16 cellular contexts compared by ENCODE assay signal in the genomic region with DNA sequence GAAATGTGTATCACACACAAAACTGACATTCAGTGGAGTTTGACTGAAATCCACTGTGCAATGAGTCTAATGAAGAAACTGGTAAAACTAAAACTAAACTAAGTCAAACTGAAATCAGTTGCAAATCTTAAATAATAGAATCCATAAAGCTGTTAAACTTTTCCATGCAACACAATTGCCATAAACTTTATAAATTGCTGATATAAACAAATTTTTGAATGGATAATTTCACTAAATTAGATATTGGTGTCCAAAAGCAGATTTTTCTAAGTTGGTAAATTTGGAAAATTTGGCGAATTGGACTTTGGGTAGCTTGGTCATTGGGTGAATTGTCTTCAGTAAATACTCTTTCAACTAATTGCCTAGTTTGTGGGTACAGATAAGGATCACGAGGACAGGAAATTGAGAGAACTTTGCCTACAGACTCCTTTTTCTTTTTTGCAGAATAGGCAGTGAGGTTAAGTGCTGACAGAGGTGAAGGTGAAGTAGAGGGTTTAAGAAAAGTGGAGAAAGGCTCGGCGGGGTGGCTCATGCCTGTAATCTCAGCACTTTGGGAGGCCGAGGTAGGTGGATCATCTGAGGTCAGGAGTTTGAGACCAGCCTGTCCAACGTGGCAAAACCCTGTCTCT. TPM values are rescaled to one million over a fixed set of nuclear protein-coding genes. Genes with fewer than 3 reads are reported as not detected.
DNase-seq lines count a peak whose midpoint lies in the region; ATAC-seq, FAIRE-seq and TF ChIP-seq lines count a peak whose summit lies in the region.
"Had no signal": no experiment of that assay in that cellular context is flagged by ENCODE, and none has a peak within 500 bp of the region (broad histone marks: within the 10 kb centered on the region; RNA-seq: fewer than 3 reads in every experiment).

No MANE protein-coding gene starts in this region.

- ATAC-seq in CD4-positive, alpha-beta T cell (ENCODE audit: poor library complexity): peak; percentile 32
- no peak for ATAC-seq in K562
- ATAC-seq: PC-3 had no signal

- H3K36me3 Mint-ChIP-seq in activated T-cell treated with anti-CD3 and anti-CD28 coated beads, Interleukin-2, amount 50 U/mL, for 24 hours (ENCODE audit: low read depth): no peaks in the 10 kb centered on the region
- H3K36me3 Mint-ChIP-seq in CD4-positive, alpha-beta T cell (ENCODE audit: low read depth): no peaks in the 10 kb centered on the region

- no peaks in the 10 kb centered on the region for H3K27me3 ChIP-seq in CD4-positive, alpha-beta T cell (ENCODE audit: control insufficient read depth, insufficient read depth, low read length)
- H3K27me3 ChIP-seq in Loucy (ENCODE audit: insufficient read depth, low read length, poor library complexity, severe bottlenecking) (no peaks in the 10 kb centered on the region), K562 (ENCODE audit: control insufficient read depth in 2 of 2, insufficient read depth in 2 of 2, low read length in 2 of 2) (no peaks in the 10 kb centered on the region), Peyer's patch (no peaks in the 10 kb centered on the region)

- BruUV-seq in K562 (replicated peaks; lab: Mats Ljungman, UMichigan): no TSS peak

- no peak for TF ChIP-seq RAD21 in K562 (CRISPR knock-in tag; conservative IDR thresholded peaks at IDR 0.05 in 1 of 2, IDR thresholded peaks at IDR 0.05 in 1 of 2)

- H3K4me3 ChIP-seq in Loucy (ENCODE audit: low read length, poor library complexity, severe bottlenecking): peak overlapping the region; percentile 4
- H3K4me3 ChIP-seq in K562: no peak overlapping the region
- no peak overlapping the region for H3K4me3 ChIP-seq in Peyer's patch

- H3K4me1 ChIP-seq in Loucy (ENCODE audit: insufficient read depth, low read length, poor library complexity, severe bottlenecking): peaks cover 47% of the 10 kb centered on the region
- peaks cover 0 to 24% of the 10 kb centered on the region in 2 experiments; a peak in 4 of 5 replicates for H3K4me1 ChIP-seq in K562 (replicated peaks in 1 of 2; ENCODE audit: control insufficient read depth in 2 of 2, insufficient read depth in 2 of 2, low read length in 2 of 2)
- peaks cover 0 to 3% (median 0%) of the 10 kb centered on the region in 4 donors for H3K4me1 ChIP-seq in Peyer's patch

- H2AFZ ChIP-seq in Loucy (ENCODE audit: low read length) (no peak overlapping the region), K562 (ENCODE audit: low read depth, low read length) (0 out of 2 replicates have a peak overlapping the region, but pooled peaks have one; percentile 37)

- no peaks in the 10 kb centered on the region for H4K20me1 ChIP-seq in Loucy (ENCODE audit: insufficient read depth, low read length, poor library complexity, severe bottlenecking)
- no peaks in the 10 kb centered on the region for H4K20me1 ChIP-seq in K562 (replicated peaks; ENCODE audit: control insufficient read depth, insufficient read depth, low read length)

- H3K9me1 ChIP-seq in K562 (ENCODE audit: control insufficient read depth, insufficient read depth, low read length): no peaks in the 10 kb centered on the region

- H3K36me3 ChIP-seq in Loucy (ENCODE audit: insufficient read depth, low read length) (no peaks in the 10 kb centered on the region), K562 (ENCODE audit: control insufficient read depth, insufficient read depth, low read length) (no peaks in the 10 kb centered on the region), Peyer's patch (no peaks in the 10 kb centered on the region)

- TF ChIP-seq EP300 in K562 (IDR thresholded peaks at IDR 0.05; ENCODE audit: low read length): no peak

- no peaks in the 10 kb centered on the region for H3K9me3 Mint-ChIP-seq in activated T-cell treated with anti-CD3 and anti-CD28 coated beads, Interleukin-2, amount 50 U/mL, for 24 hours
- H3K9me3 Mint-ChIP-seq in CD4-positive, alpha-beta T cell: no peaks in the 10 kb centered on the region

- H3K79me2 ChIP-seq in Loucy (ENCODE audit: insufficient read depth, low read length) (no peaks in the 10 kb centered on the region), K562 (ENCODE audit: control insufficient read depth, insufficient read depth, low read length) (no peaks in the 10 kb centered on the region)

- peak overlapping the region; percentile 71 for H3K27ac Mint-ChIP-seq in activated T-cell treated with anti-CD3 and anti-CD28 coated beads, Interleukin-2, amount 50 U/mL, for 24 hours
- H3K27ac Mint-ChIP-seq in CD4-positive, alpha-beta T cell: no peak overlapping the region

- TF ChIP-seq POLR2A in K562 (conservative IDR thresholded peaks at IDR 0.05) (no peak), Peyer's patch (IDR thresholded peaks at IDR 0.05) (no peak)

- POLR2A ChIA-PET in CD4-positive, alpha-beta T cell (lab: Charles Lee): interaction anchor here (1.1 to 6.1 kb wide), 5 partner anchors 13 to 67 kb away, joined by 3 to 30 read pairs (median 12); a partner anchor contains a TSS
- POLR2A ChIA-PET in K562 (lab: Yijun Ruan, JAX): interaction anchor here (0.7 kb wide), 1 partner anchor 64 kb away, joined by 5 read pairs; no protein-coding TSS in a partner anchor
- POLR2A ChIA-PET in GM10248 (lab: Yijun Ruan, JAX): no interaction called here

- no peak overlapping the region for H3K27ac ChIP-seq in CD4-positive, alpha-beta T cell (ENCODE audit: low read depth, low read length)
- H3K27ac ChIP-seq in K562 (ENCODE audit: extremely low read depth, low read depth, low read length) (no peak overlapping the region), Peyer's patch (no peak overlapping the region)

- no peaks in the 10 kb centered on the region for H3K9me3 ChIP-seq in CD4-positive, alpha-beta T cell (ENCODE audit: control insufficient read depth, low read length)
- no peaks in the 10 kb centered on the region for H3K9me3 ChIP-seq in Loucy (ENCODE audit: insufficient read depth, low read depth, low read length)
- H3K9me3 ChIP-seq in K562 (replicated peaks; ENCODE audit: control insufficient read depth, insufficient read depth, low read depth, low read length): no peaks in the 10 kb centered on the region
- no peaks in the 10 kb centered on the region for H3K9me3 ChIP-seq in Peyer's patch

- in situ Hi-C loops in K562 (cut with MboI): loop anchor here (10.0 kb wide), 1 partner anchor 136 kb away; no protein-coding TSS in a partner anchor

- H3K9ac ChIP-seq in Loucy (ENCODE audit: low read depth, low read length, poor library complexity, severe bottlenecking) (no peak overlapping the region), K562 (ENCODE audit: insufficient read depth in 1 of 2, low read depth in 2 of 2, low read length in 2 of 2) (no peak overlapping the region)

- H3K27me3 Mint-ChIP-seq in activated T-cell treated with anti-CD3 and anti-CD28 coated beads, Interleukin-2, amount 50 U/mL, for 24 hours: no peaks in the 10 kb centered on the region
- no peaks in the 10 kb centered on the region for H3K27me3 Mint-ChIP-seq in CD4-positive, alpha-beta T cell

- WGBS in K562 (ENCODE audit: insufficient coverage, low coverage, missing lambda C conversion rate): 25% methylated on average over 6 of the region's 6 CpGs

- H3K9me2 ChIP-seq in Loucy (replicated peaks; ENCODE audit: low read depth, low read length): no peaks in the 10 kb centered on the region

- H3K4me1 Mint-ChIP-seq in activated T-cell treated with anti-CD3 and anti-CD28 coated beads, Interleukin-2, amount 50 U/mL, for 24 hours (ENCODE audit: low read depth): peaks cover 74% of the 10 kb centered on the region
- peaks cover 67% of the 10 kb centered on the region for H3K4me1 Mint-ChIP-seq in CD4-positive, alpha-beta T cell (ENCODE audit: low read depth)

- DNase-seq in activated T-cell treated with anti-CD3 and anti-CD28 coated beads, Interleukin-2, amount 50 U/mL, for 24 hours: no peak
- DNase-seq in activated T-cell treated with anti-CD3 and anti-CD28 coated beads for 4 hours (no peak), K562 (ENCODE audit: extremely low read depth in 1 of 4, low spot score in 3 of 4) (no peak), Peyer's patch (no peak), NCI-H446 treated with DMSO at 0.1 percent for 48 hours (lab: John Stamatoyannopoulos, UW) (no peak), GM10248 (ENCODE audit: extremely low spot score) (no peak)
- no peak for DNase-seq in CD4-positive, alpha-beta T cell
- DNase-seq: AML-193, MM.1S, NCI-H1105, NCI-H1694 treated with DMSO at 0.1 percent for 48 hours, NCI-H446, NCI-H748 treated with DMSO at 0.1 percent for 48 hours, PC-3 had no signal

- FAIRE-seq in K562 (lab: Jason Lieb, UNC): no peak
- FAIRE-seq: H1 had no signal

- H3F3A ChIP-seq in Loucy (ENCODE audit: low read depth): no peaks in the 10 kb centered on the region; the same call in 1 of the 2 replicates

- CTCF ChIA-PET in CD4-positive, alpha-beta T cell (lab: Charles Lee): interaction anchor here (1.2 to 4.5 kb wide), 3 partner anchors 13 to 52 kb away, joined by 3 to 19 read pairs (median 17); a partner anchor contains a TSS
- CTCF ChIA-PET in K562 (lab: Yijun Ruan, JAX; ENCODE audit: low intra/inter-chr PET ratio): interaction anchor here (0.7 to 1.2 kb wide), 2 partner anchors 19 to 203 kb away, joined by 3 read pairs; no protein-coding TSS in a partner anchor
- CTCF ChIA-PET in GM10248 (lab: Yijun Ruan, JAX): interaction anchor here (1.1 to 5.4 kb wide), 3 partner anchors 11 to 13 kb away, joined by 3 to 22 read pairs (median 5); a partner anchor contains a TSS

- no peak for TF ChIP-seq CTCF in CD4-positive, alpha-beta T cell (IDR thresholded peaks at IDR 0.05)
- TF ChIP-seq CTCF in Loucy (conservative IDR thresholded peaks at IDR 0.05; ENCODE audit: low read length) (no peak), K562 (IDR thresholded peaks at IDR 0.05 in 2 of 3, conservative IDR thresholded peaks at IDR 0.05 in 1 of 3; ENCODE audit: insufficient read depth in 2 of 3, low read depth in 1 of 3, low read length in 3 of 3) (no peak), Peyer's patch (IDR thresholded peaks at IDR 0.05) (no peak), GM10248 (IDR thresholded peaks at IDR 0.05; ENCODE audit: control extremely low read depth, extremely low read depth, low read depth, missing control alignments) (no peak)

- H3K4me3 Mint-ChIP-seq in activated T-cell treated with anti-CD3 and anti-CD28 coated beads, Interleukin-2, amount 50 U/mL, for 24 hours: no peak overlapping the region
- H3K4me3 Mint-ChIP-seq in CD4-positive, alpha-beta T cell: peak overlapping the region; percentile 11

- H3K4me2 ChIP-seq in Loucy (ENCODE audit: low read depth, low read length, poor library complexity, severe bottlenecking) (peak overlapping the region; percentile 13), K562 (ENCODE audit: insufficient read depth, low read length) (no peak overlapping the region)

- intact Hi-C loops in CD4-positive, alpha-beta T cell (cut with DNase I, micrococcal nuclease): no loop called here
- intact Hi-C loops in K562 (cut with micrococcal nuclease): no loop called here

RNA-seq across cellular contexts. Expression of a gene that starts 12.8 kb away (rescaled TPM):
- 10 to 100 TPM; 12.3 to 14.2 TPM for total RNA-seq in CD4-positive, alpha-beta T cell
- 45.9 and 72.8 TPM in 2 replicates for total RNA-seq in K562 (2011; cell fraction: chromatin; rRNA removed; ENCODE audit: low replicate concordance)
- 87.9 and 89.6 TPM in 2 replicates for total RNA-seq in K562 (2011; cell fraction: nucleolus; rRNA removed)
- total RNA-seq in K562 (2011; cell fraction: nucleoplasm; rRNA removed): 65.0 and 77.8 TPM in 2 replicates
- total RNA-seq in K562 (2014; rRNA removed): 33.9 and 46.1 TPM in 2 replicates
- 27.6 and 36.7 TPM in 2 replicates for total RNA-seq in K562 (2014; rRNA removed; fragmentation: Illumina TruSeq; extraction: Trizol)
- total RNA-seq in K562 (2015; rRNA removed; fragmentation: Illumina TruSeq; extraction: Trizol): 43.3 and 47.4 TPM in 2 replicates
- total RNA-seq in K562 (2021): 46.2 and 52.6 TPM in 2 replicates
- 57.5 and 66.5 TPM in 2 replicates for polyA plus RNA-seq in K562 (2011; rRNA removed)
- polyA plus RNA-seq in K562 (2011; cell fraction: cytosol; rRNA removed): 43.7 and 49.1 TPM in 2 replicates
- polyA plus RNA-seq in K562 (2011; cell fraction: nucleus; rRNA removed): 68.1 and 73.5 TPM in 2 replicates
- polyA plus RNA-seq in K562 (2012): 34.5 and 47.6 TPM in 2 replicates
- 37.7 and 48.6 TPM in 2 replicates for polyA plus RNA-seq in K562 (2014; fragmentation: Illumina TruSeq; extraction: Trizol)
- polyA plus RNA-seq in K562 (2014; fragmentation: Nextera tagmentation; extraction: Ambion mirVana): 10 to 100 TPM; 78.9 to 81.6 TPM
- polyA plus RNA-seq in K562 (2014; rRNA removed): 43.9 and 48.0 TPM in 2 replicates
- polyA minus RNA-seq in K562 (2011; rRNA and poly(A)+ RNA removed): 40.5 and 44.5 TPM in 2 replicates
- polyA minus RNA-seq in K562 (2011; cell fraction: cytosol; rRNA and poly(A)+ RNA removed): 40.1 and 41.0 TPM in 2 replicates
- polyA minus RNA-seq in K562 (2011; cell fraction: nucleus; rRNA and poly(A)+ RNA removed): 50.9 and 92.0 TPM in 2 replicates
- total RNA-seq in Peyer's patch: 10 to 100 TPM in 3 of 4 donors, 1 to 10 TPM in 1; 6.1 to 20.8 (median 16.6) TPM

RNA-seq across cellular contexts. Expression of a gene that starts 14.7 kb away (rescaled TPM):
- total RNA-seq in CD4-positive, alpha-beta T cell: 1 to 10 TPM; 9.7 TPM
- total RNA-seq in K562 (2011; cell fraction: chromatin; rRNA removed; ENCODE audit: low replicate concordance): 0.79 and 2.3 TPM in 2 replicates
- total RNA-seq in K562 (2011; cell fraction: nucleolus; rRNA removed): 1.4 and 1.5 TPM in 2 replicates
- total RNA-seq in K562 (2011; cell fraction: nucleoplasm; rRNA removed): 0.81 and 0.92 TPM in 2 replicates
- 0.09 and 0.20 TPM in 2 replicates for total RNA-seq in K562 (2014; rRNA removed)
- total RNA-seq in K562 (2014; rRNA removed; fragmentation: Illumina TruSeq; extraction: Trizol): 0.04 and 0.06 TPM in 2 replicates
- 0.14 and 0.19 TPM in 2 replicates for total RNA-seq in K562 (2015; rRNA removed; fragmentation: Illumina TruSeq; extraction: Trizol)
- 0.45 and 0.49 TPM in 2 replicates for total RNA-seq in K562 (2021)
- polyA plus RNA-seq in K562 (2011; rRNA removed): 0.08 and 0.23 TPM in 2 replicates
- 0.12 and 0.16 TPM in 2 replicates for polyA plus RNA-seq in K562 (2011; cell fraction: cytosol; rRNA removed)
- polyA plus RNA-seq in K562 (2011; cell fraction: nucleus; rRNA removed): 0.74 and 1.4 TPM in 2 replicates
- polyA plus RNA-seq in K562 (2012): 0.27 and 0.53 TPM in 2 replicates
- 0.17 and 0.18 TPM in 2 replicates for polyA plus RNA-seq in K562 (2014; fragmentation: Illumina TruSeq; extraction: Trizol)
- not detected for polyA plus RNA-seq in K562 (2014; fragmentation: Nextera tagmentation; extraction: Ambion mirVana)
- polyA plus RNA-seq in K562 (2014; rRNA removed): under 0.01 and 0.19 TPM in 2 replicates
- 0.18 and 0.21 TPM in 2 replicates for polyA minus RNA-seq in K562 (2011; rRNA and poly(A)+ RNA removed)
- 0.48 and 0.91 TPM in 2 replicates for polyA minus RNA-seq in K562 (2011; cell fraction: cytosol; rRNA and poly(A)+ RNA removed)
- polyA minus RNA-seq in K562 (2011; cell fraction: nucleus; rRNA and poly(A)+ RNA removed): 0.54 and 0.78 TPM in 2 replicates
- total RNA-seq in Peyer's patch: 10 to 100 TPM in 2 of 4 donors, 1 to 10 TPM in 2; 2.8 to 12.4 (median 9.7) TPM

RNA-seq across cellular contexts. Expression of a gene that starts 51.1 kb away (rescaled TPM):
- total RNA-seq in CD4-positive, alpha-beta T cell: 10 to 100 TPM; 29.7 to 34.4 TPM
- total RNA-seq in K562 (2011; cell fraction: chromatin; rRNA removed; ENCODE audit: low replicate concordance): 85.5 and 108 TPM in 2 replicates
- 98.2 and 104 TPM in 2 replicates for total RNA-seq in K562 (2011; cell fraction: nucleolus; rRNA removed)
- total RNA-seq in K562 (2011; cell fraction: nucleoplasm; rRNA removed): 118 and 162 TPM in 2 replicates
- total RNA-seq in K562 (2014; rRNA removed) (11.9 and 16.6 TPM in 2 replicates), K562 (2014; rRNA removed; fragmentation: Illumina TruSeq; extraction: Trizol) (7.5 TPM in 2 replicates), K562 (2015; rRNA removed; fragmentation: Illumina TruSeq; extraction: Trizol) (15.0 and 16.3 TPM in 2 replicates), K562 (2021) (45.5 and 50.2 TPM in 2 replicates), Peyer's patch (100 to 1,000 TPM in 3 of 4 donors, 10 to 100 TPM in 1; 79.2 to 232 (median 134) TPM)
- polyA plus RNA-seq in K562 (2011; rRNA removed) (29.4 and 54.6 TPM in 2 replicates), K562 (2014; fragmentation: Illumina TruSeq; extraction: Trizol) (59.9 and 75.8 TPM in 2 replicates), K562 (2014; fragmentation: Nextera tagmentation; extraction: Ambion mirVana) (10 to 100 TPM in 1 of 2 experiments, 1 to 10 TPM in 1; 9.4 to 15.7 TPM), K562 (2014; rRNA removed) (25.8 and 38.7 TPM in 2 replicates)
- polyA plus RNA-seq in K562 (2011; cell fraction: cytosol; rRNA removed): 35.7 and 56.0 TPM in 2 replicates
- 88.3 and 109 TPM in 2 replicates for polyA plus RNA-seq in K562 (2011; cell fraction: nucleus; rRNA removed)
- 62.0 and 173 TPM in 2 replicates for polyA plus RNA-seq in K562 (2012)
- 27.0 and 40.7 TPM in 2 replicates for polyA minus RNA-seq in K562 (2011; rRNA and poly(A)+ RNA removed)
- 42.1 and 45.9 TPM in 2 replicates for polyA minus RNA-seq in K562 (2011; cell fraction: cytosol; rRNA and poly(A)+ RNA removed)
- polyA minus RNA-seq in K562 (2011; cell fraction: nucleus; rRNA and poly(A)+ RNA removed): 22.3 and 26.4 TPM in 2 replicates

RNA-seq across cellular contexts. Expression of a gene that starts 58.3 kb away (rescaled TPM):
- total RNA-seq in CD4-positive, alpha-beta T cell: 100 to 1,000 TPM; 154 to 164 TPM
- total RNA-seq in K562 (2011; cell fraction: chromatin; rRNA removed; ENCODE audit: low replicate concordance): 41.3 and 76.7 TPM in 2 replicates
- 44.1 and 46.0 TPM in 2 replicates for total RNA-seq in K562 (2011; cell fraction: nucleolus; rRNA removed)
- 51.3 and 101 TPM in 2 replicates for total RNA-seq in K562 (2011; cell fraction: nucleoplasm; rRNA removed)
- total RNA-seq in K562 (2014; rRNA removed) (131 and 181 TPM in 2 replicates), K562 (2014; rRNA removed; fragmentation: Illumina TruSeq; extraction: Trizol) (78.6 and 96.2 TPM in 2 replicates), K562 (2015; rRNA removed; fragmentation: Illumina TruSeq; extraction: Trizol) (89.5 and 105 TPM in 2 replicates), K562 (2021) (153 and 154 TPM in 2 replicates), Peyer's patch (10 to 100 TPM; 55.9 to 90.8 (median 74.5) TPM)
- polyA plus RNA-seq in K562 (2011; rRNA removed) (166 and 197 TPM in 2 replicates), K562 (2014; fragmentation: Illumina TruSeq; extraction: Trizol) (120 and 148 TPM in 2 replicates), K562 (2014; fragmentation: Nextera tagmentation; extraction: Ambion mirVana) (10 to 100 TPM; 19.5 to 28.2 TPM), K562 (2014; rRNA removed) (121 and 186 TPM in 2 replicates)
- 173 and 272 TPM in 2 replicates for polyA plus RNA-seq in K562 (2011; cell fraction: cytosol; rRNA removed)
- 214 and 295 TPM in 2 replicates for polyA plus RNA-seq in K562 (2011; cell fraction: nucleus; rRNA removed)
- polyA plus RNA-seq in K562 (2012): 232 and 237 TPM in 2 replicates
- polyA minus RNA-seq in K562 (2011; rRNA and poly(A)+ RNA removed): 36.3 and 56.6 TPM in 2 replicates
- polyA minus RNA-seq in K562 (2011; cell fraction: cytosol; rRNA and poly(A)+ RNA removed): 49.1 and 55.1 TPM in 2 replicates
- 25.6 and 30.0 TPM in 2 replicates for polyA minus RNA-seq in K562 (2011; cell fraction: nucleus; rRNA and poly(A)+ RNA removed)
